5 cellular contexts compared by ENCODE assay signal in the genomic region with DNA sequence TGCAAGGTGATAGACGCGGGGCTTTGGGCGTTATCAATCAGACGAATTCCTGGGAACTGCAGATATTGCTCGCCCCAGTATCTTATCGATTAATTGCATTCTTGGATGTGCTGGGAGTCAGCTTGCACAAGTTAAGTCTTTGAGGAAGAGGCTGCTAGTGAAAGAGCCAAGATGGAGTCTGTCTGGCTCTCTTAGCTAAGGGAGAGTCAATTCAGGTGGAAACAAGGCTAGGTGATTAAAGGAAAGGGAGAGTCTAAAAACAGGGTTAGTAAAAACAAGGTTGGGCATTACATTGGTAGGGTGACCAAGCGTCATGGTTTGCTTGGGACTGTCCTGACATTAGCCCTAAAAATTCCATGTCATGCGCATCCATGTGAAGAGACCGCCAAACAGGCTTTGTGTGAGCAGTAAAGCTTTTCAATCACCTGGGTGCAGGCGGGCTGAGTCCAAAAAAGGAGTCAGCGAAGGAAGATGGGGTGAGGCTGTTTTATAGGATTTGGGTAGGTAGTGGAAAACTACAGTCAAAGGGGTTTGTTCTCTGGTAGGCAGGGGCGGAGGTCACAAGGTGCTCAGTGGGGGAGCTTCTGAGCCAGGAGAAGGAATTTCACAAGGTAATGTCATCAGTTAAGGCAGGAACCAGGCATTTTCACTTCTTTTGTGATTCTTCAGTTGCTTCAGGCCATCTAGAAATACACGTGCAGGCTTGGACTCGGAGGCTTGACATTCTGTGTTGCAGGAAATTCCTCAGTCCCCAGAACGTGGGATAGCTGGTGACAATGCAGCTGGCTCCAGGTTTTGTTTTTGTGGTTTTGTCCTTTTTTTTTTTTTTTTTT. TPM values are rescaled to one million over a fixed set of nuclear protein-coding genes. Genes with fewer than 3 reads are reported as not detected.
"Had no signal": no experiment of that assay in that cellular context is flagged by ENCODE, and none has a peak within 500 bp of the region (broad histone marks: within the 10 kb centered on the region; RNA-seq: fewer than 3 reads in every experiment).

No MANE protein-coding gene starts in this region.

RNA-seq across cellular contexts. Expression of gene FBN3, which starts 54.1 kb away (rescaled TPM):
- total RNA-seq: activated T-helper 2 cell treated with anti-CD3 and anti-CD28 coated beads, Interferon-gamma antibody, Interleukin-2, Interleukin-4, amounts not matched to agents 10 μg/mL and 5 μg/mL and 100 μg/mL, durations not matched to agents 14 hours and 24 hours and 36 hours; ascending aorta; endothelial cell of umbilical vein; naive thymus-derived CD8-positive, alpha-beta T cell; thoracic aorta had no signal
- polyA plus RNA-seq: endothelial cell of umbilical vein; naive thymus-derived CD8-positive, alpha-beta T cell had no signal
